In genomic region chr17:80793421-80793820, GRCh38 we compare ENCODE assay signal across 13 cellular contexts.
DNase-seq lines count a peak whose midpoint lies in the region; ATAC-seq and TF ChIP-seq lines count a peak whose summit lies in the region.
"Had no signal": no experiment of that assay in that cellular context is flagged by ENCODE, and none has a peak within 500 bp of the region (broad histone marks: within the 10 kb centered on the region; RNA-seq: fewer than 3 reads in every experiment).

No MANE protein-coding gene starts in this region.

- H3K4me1 Mint-ChIP-seq in activated T-cell treated with anti-CD3 and anti-CD28 coated beads, Interleukin-2, amount 50 U/mL, for 24 hours (ENCODE audit: low read depth): peaks cover 73% of the 10 kb centered on the region
- H3K4me1 Mint-ChIP-seq in activated naive CD8-positive, alpha-beta T cell (ENCODE audit: low read depth): peaks cover 61% of the 10 kb centered on the region

- H2BK5ac ChIP-seq in mesendoderm (ENCODE audit: low read length): no peak overlapping the region

- no peak for TF ChIP-seq POLR2A in transverse colon (IDR thresholded peaks at IDR 0.05)

- in situ Hi-C loops in transverse colon (cut with MboI; ENCODE audit: low pct_ligation_motif_present in 1 of 4, low pct_unique_long_range_greater_than_20kb in 1 of 4, low sequenced_read_pairs in 3 of 4): no loop called here

- no peaks in the 10 kb centered on the region for H3K27me3 Mint-ChIP-seq in activated T-cell treated with anti-CD3 and anti-CD28 coated beads, Interleukin-2, amount 50 U/mL, for 24 hours
- H3K27me3 Mint-ChIP-seq in activated naive CD8-positive, alpha-beta T cell: no peaks in the 10 kb centered on the region
- H3K27me3 Mint-ChIP-seq: naive B cell had no signal

- H2BK120ac ChIP-seq in mesendoderm (ENCODE audit: low read depth, low read length): no peak overlapping the region

- DNase-seq in activated T-cell treated with anti-CD3 and anti-CD28 coated beads, Interleukin-2, amount 50 U/mL, for 24 hours: peak; percentile 22
- no peak for DNase-seq in activated T-cell treated with anti-CD3 and anti-CD28 coated beads for 4 hours
- peak; percentile 41 for DNase-seq in mesendoderm
- DNase-seq in transverse colon: no peak
- DNase-seq in T-helper 9 cell: no peak
- DNase-seq: DMS79 treated with DMSO at 0.1 percent for 48 hours, H9, naive B cell, NCI-H1048 had no signal

- no peaks in the 10 kb centered on the region for H3K79me1 ChIP-seq in mesendoderm (ENCODE audit: low read length)

- no peak for TF ChIP-seq CTCF in transverse colon (IDR thresholded peaks at IDR 0.05)

- H4K5ac ChIP-seq in mesendoderm (ENCODE audit: low read length): no peak overlapping the region

- no peak overlapping the region for H3K23ac ChIP-seq in mesendoderm (ENCODE audit: low read length)

- H3K9ac ChIP-seq in mesendoderm (ENCODE audit: low read length): no peak overlapping the region

- no peaks in the 10 kb centered on the region for H3K4me1 ChIP-seq in mesendoderm (ENCODE audit: control insufficient read depth, low read depth, low read length)
- H3K4me1 ChIP-seq in transverse colon: peaks cover 13 to 66% (median 26%) of the 10 kb centered on the region in 4 donors

- H3K4me3 ChIP-seq in mesendoderm (ENCODE audit: low read length): no peak overlapping the region
- no peak overlapping the region for H3K4me3 ChIP-seq in transverse colon
- H3K4me3 ChIP-seq: GM12878 had no signal

- H2BK15ac ChIP-seq in mesendoderm (replicated peaks; ENCODE audit: low read depth): no peak overlapping the region

- no peak overlapping the region for H3K56ac ChIP-seq in mesendoderm (ENCODE audit: low read length)

- H3K4ac ChIP-seq in mesendoderm (ENCODE audit: low read depth, low read length): no peak overlapping the region

- no peak overlapping the region for H2AK5ac ChIP-seq in mesendoderm (ENCODE audit: low read length)

- H3K27me3 ChIP-seq in mesendoderm (ENCODE audit: insufficient read depth, low read length, poor library complexity): no peaks in the 10 kb centered on the region
- no peaks in the 10 kb centered on the region for H3K27me3 ChIP-seq in transverse colon

- no peaks in the 10 kb centered on the region for H3K79me2 ChIP-seq in mesendoderm (ENCODE audit: control insufficient read depth, insufficient read depth, low read length)

- H3K4me3 Mint-ChIP-seq in activated T-cell treated with anti-CD3 and anti-CD28 coated beads, Interleukin-2, amount 50 U/mL, for 24 hours: no peak overlapping the region
- H3K4me3 Mint-ChIP-seq in activated naive CD8-positive, alpha-beta T cell: peak overlapping the region; percentile 35

- H4K8ac ChIP-seq in mesendoderm (ENCODE audit: low read depth, low read length): no peak overlapping the region

- H3K36me3 Mint-ChIP-seq in activated T-cell treated with anti-CD3 and anti-CD28 coated beads, Interleukin-2, amount 50 U/mL, for 24 hours (ENCODE audit: low read depth): peaks cover 77% of the 10 kb centered on the region
- H3K36me3 Mint-ChIP-seq in activated naive CD8-positive, alpha-beta T cell: peaks cover 18% of the 10 kb centered on the region

- ATAC-seq in GM18868 (IDR thresholded peaks at IDR 0.05; ENCODE audit: unreplicated experiment) (no peak), HG03565 (IDR thresholded peaks at IDR 0.05; ENCODE audit: unreplicated experiment) (no peak)
- ATAC-seq: GM12878 had no signal

- H3K36me3 ChIP-seq in mesendoderm (ENCODE audit: control insufficient read depth, insufficient read depth, low read length): no peaks in the 10 kb centered on the region
- H3K36me3 ChIP-seq in transverse colon: no peaks in the 10 kb centered on the region

- no CpG with 5 or more reads among the region's 12 CpGs for WGBS in mesendoderm (ENCODE audit: extremely low coverage, insufficient coverage, low lambda C conversion rate)
- WGBS in transverse colon (ENCODE audit: low coverage in 1 of 2), 2 donors: 66 to 96% methylated on average over 10 to 12 of the region's 12 CpGs

- intact Hi-C loops in transverse colon (cut with DNase I; ENCODE audit: low total_unique reads): no loop called here

- H3K4me2 ChIP-seq in mesendoderm (ENCODE audit: low read length): no peak overlapping the region

- no peaks in the 10 kb centered on the region for H3K9me3 ChIP-seq in transverse colon

- H3K27ac ChIP-seq in mesendoderm (ENCODE audit: low read depth, low read length) (no peak overlapping the region), transverse colon (peak overlapping the region; percentile 9 to 79 (median 76))

- peaks cover under 1% of the 10 kb centered on the region for H3K9me3 Mint-ChIP-seq in activated T-cell treated with anti-CD3 and anti-CD28 coated beads, Interleukin-2, amount 50 U/mL, for 24 hours
- peaks cover 2% of the 10 kb centered on the region for H3K9me3 Mint-ChIP-seq in activated naive CD8-positive, alpha-beta T cell (ENCODE audit: low read depth)

- no peak overlapping the region for H3K18ac ChIP-seq in mesendoderm (ENCODE audit: low read length)

- TF ChIP-seq EP300 in transverse colon (IDR thresholded peaks at IDR 0.05; ENCODE audit: low read depth): no peak

- H3K27ac Mint-ChIP-seq in activated T-cell treated with anti-CD3 and anti-CD28 coated beads, Interleukin-2, amount 50 U/mL, for 24 hours: peak overlapping the region; percentile 72
- peak overlapping the region; percentile 85 for H3K27ac Mint-ChIP-seq in activated naive CD8-positive, alpha-beta T cell

Comparison
In these comparisons a context has a peak if more than half of its experiments do, and no peak if none do; other contexts are left out.
1. DNase-seq: peak in activated T-cell treated with anti-CD3 and anti-CD28 coated beads, Interleukin-2, amount 50 U/mL, for 24 hours (single experiment) and mesendoderm (single experiment); none in activated T-cell treated with anti-CD3 and anti-CD28 coated beads for 4 hours (single experiment), transverse colon (single experiment) and T-helper 9 cell (single experiment).